8 cellular contexts compared by ENCODE assay signal in genomic region chr22:46152175-46152436, GRCh38. TPM values are rescaled to one million over a fixed set of nuclear protein-coding genes. Genes with fewer than 3 reads are reported as not detected.
DNase-seq lines count a peak whose midpoint lies in the region; ATAC-seq and TF ChIP-seq lines count a peak whose summit lies in the region.
"Not testable (repeated sequence)": the region's sequence is repeated elsewhere in the genome, so short reads cannot be mapped to it uniquely, and the experiment has no call there.

No MANE protein-coding gene starts in this region.

- not testable (repeated sequence) for H3K9me3 ChIP-seq in CD8-positive, alpha-beta memory T cell (ENCODE audit: low read length); OCI-LY1 (ENCODE audit: low read length); lower lobe of right lung; osteoblast (ENCODE audit: low read depth, low read length); subcutaneous abdominal adipose tissue (ENCODE audit: control insufficient read depth in 5 of 5, low read length in 5 of 5)

- H3K27ac Mint-ChIP-seq in CD8-positive, alpha-beta memory T cell = peak overlapping the region in 2 of 8 donors; percentile 77 to 84
- H3K27ac Mint-ChIP-seq in activated T-cell treated with anti-CD3 and anti-CD28 coated beads, Interleukin-2, amount 50 U/mL, for 72 hours; MCF 10A (ENCODE audit: low read depth, unreplicated experiment): not testable (repeated sequence)

- H4K20me1 ChIP-seq in OCI-LY1 (ENCODE audit: insufficient read depth, low read length) = not testable (repeated sequence)
- peaks cover 13% of the 10 kb centered on the region for H4K20me1 ChIP-seq in osteoblast (ENCODE audit: insufficient read depth, low read length)

- TF ChIP-seq CTCF in OCI-LY1 (IDR thresholded peaks at IDR 0.05; ENCODE audit: low read length); MCF 10A (IDR thresholded peaks at IDR 0.05; ENCODE audit: unreplicated experiment); foreskin fibroblast (IDR thresholded peaks at IDR 0.05; ENCODE audit: low read depth, low read length); lower lobe of right lung (IDR thresholded peaks at IDR 0.05); osteoblast (IDR thresholded peaks at IDR 0.05; ENCODE audit: extremely low read depth, low read depth, low read length): not testable (repeated sequence)

- peaks cover 5 to 29% (median 6%) of the 10 kb centered on the region in 3 donors for H3K36me3 Mint-ChIP-seq in CD8-positive, alpha-beta memory T cell
- H3K36me3 Mint-ChIP-seq in activated T-cell treated with anti-CD3 and anti-CD28 coated beads, Interleukin-2, amount 50 U/mL, for 72 hours (ENCODE audit: insufficient read depth in 2 of 2) = not testable (repeated sequence)
- H3K36me3 Mint-ChIP-seq in MCF 10A (ENCODE audit: insufficient read depth, unreplicated experiment) = peaks cover 15% of the 10 kb centered on the region

- peaks cover 19 to 26% (median 22%) of the 10 kb centered on the region in 3 donors for H3K4me1 Mint-ChIP-seq in CD8-positive, alpha-beta memory T cell
- peaks cover 12% of the 10 kb centered on the region for H3K4me1 Mint-ChIP-seq in activated T-cell treated with anti-CD3 and anti-CD28 coated beads, Interleukin-2, amount 50 U/mL, for 72 hours (ENCODE audit: low read depth)
- H3K4me1 Mint-ChIP-seq in MCF 10A (ENCODE audit: insufficient read depth, unreplicated experiment) = not testable (repeated sequence)

- H3K9ac ChIP-seq in OCI-LY1 (ENCODE audit: low read length) (peak overlapping the region; percentile 78; the same call in 1 of the 2 replicates), subcutaneous abdominal adipose tissue (ENCODE audit: low read length in 5 of 5) (peak overlapping the region in 1 of 5 donors; percentile 83)

- H3K27me3 ChIP-seq in CD8-positive, alpha-beta memory T cell (ENCODE audit: insufficient read depth, low read length, poor library complexity, severe bottlenecking); OCI-LY1 (ENCODE audit: insufficient read depth, low read length); lower lobe of right lung (ENCODE audit: low read depth); subcutaneous abdominal adipose tissue (ENCODE audit: control insufficient read depth in 5 of 5, insufficient read depth in 4 of 5, low read length in 5 of 5): not testable (repeated sequence)
- H3K27me3 ChIP-seq in osteoblast (ENCODE audit: insufficient read depth, low read length) = peaks cover 16% of the 10 kb centered on the region

- BruUV-seq in MCF 10A (replicated peaks; lab: Mats Ljungman, UMichigan) = TSS peak; percentile 34

- H3K36me3 ChIP-seq in CD8-positive, alpha-beta memory T cell (ENCODE audit: insufficient read depth, low read length) = not testable (repeated sequence)
- peaks cover 11% of the 10 kb centered on the region; the same call in 1 of the 2 replicates for H3K36me3 ChIP-seq in OCI-LY1 (ENCODE audit: insufficient read depth, low read length)
- peaks cover 15% of the 10 kb centered on the region for H3K36me3 ChIP-seq in lower lobe of right lung
- H3K36me3 ChIP-seq in osteoblast (ENCODE audit: insufficient read depth, low read length) = peaks cover 15% of the 10 kb centered on the region
- peaks cover 0 to 12% (median 4%) of the 10 kb centered on the region in 5 donors for H3K36me3 ChIP-seq in subcutaneous abdominal adipose tissue (ENCODE audit: control insufficient read depth in 5 of 5, insufficient read depth in 5 of 5, low read length in 5 of 5)

- H3K9me2 ChIP-seq in OCI-LY1 (ENCODE audit: low read depth, low read length) = not testable (repeated sequence)

- intact Hi-C loops in MCF 10A (cut with micrococcal nuclease); lower lobe of right lung (cut with DNase I): not testable (repeated sequence)

- POLR2A ChIA-PET in CD8-positive, alpha-beta memory T cell (lab: Charles Lee) = interaction anchor here (0.6 to 0.7 kb wide), 2 partner anchors 16 to 284 kb away, joined by 3 read pairs; no protein-coding TSS in a partner anchor
- POLR2A ChIA-PET in MCF 10A (lab: Yijun Ruan, JAX) = interaction anchor here (1.1 to 1.8 kb wide), 4 partner anchors 9 to 98 kb away, joined by 3 to 6 read pairs (median 4); partner anchors contain the start of gene CDPF1

- not testable (repeated sequence) for H3K79me2 ChIP-seq in OCI-LY1 (ENCODE audit: insufficient read depth, low read length)
- peaks cover 11% of the 10 kb centered on the region for H3K79me2 ChIP-seq in osteoblast (ENCODE audit: insufficient read depth, low read length)

- peak overlapping the region in 6 of 7 donors; percentile 34 to 91 (median 82) for H3K4me3 Mint-ChIP-seq in CD8-positive, alpha-beta memory T cell
- H3K4me3 Mint-ChIP-seq in activated T-cell treated with anti-CD3 and anti-CD28 coated beads, Interleukin-2, amount 50 U/mL, for 72 hours = peak overlapping the region; percentile 85 to 88
- H3K4me3 Mint-ChIP-seq in MCF 10A (ENCODE audit: unreplicated experiment) = peak overlapping the region; percentile 70

- H3K27me3 Mint-ChIP-seq in CD8-positive, alpha-beta memory T cell; MCF 10A (ENCODE audit: insufficient read depth, unreplicated experiment): not testable (repeated sequence)
- H3K27me3 Mint-ChIP-seq in activated T-cell treated with anti-CD3 and anti-CD28 coated beads, Interleukin-2, amount 50 U/mL, for 72 hours (ENCODE audit: low read depth) = peaks cover 21% of the 10 kb centered on the region

- H3K4me1 ChIP-seq in CD8-positive, alpha-beta memory T cell (ENCODE audit: insufficient read depth, low read length) = peaks cover 18% of the 10 kb centered on the region
- H3K4me1 ChIP-seq in OCI-LY1 (ENCODE audit: insufficient read depth, low read length, severe bottlenecking) (peaks cover 23% of the 10 kb centered on the region), lower lobe of right lung (peaks cover 29% of the 10 kb centered on the region), subcutaneous abdominal adipose tissue (ENCODE audit: control insufficient read depth in 5 of 5, insufficient read depth in 5 of 5, low read length in 5 of 5) (peaks cover 11 to 57% (median 49%) of the 10 kb centered on the region in 5 donors)
- H3K4me1 ChIP-seq in osteoblast (ENCODE audit: insufficient read depth, low read length) = not testable (repeated sequence)

- not testable (repeated sequence) for H3K4me3 ChIP-seq in CD8-positive, alpha-beta memory T cell (ENCODE audit: low read length); osteoblast (ENCODE audit: insufficient read depth, low read length)
- H3K4me3 ChIP-seq in OCI-LY1 (ENCODE audit: low read depth, low read length, poor library complexity, severe bottlenecking) (peak overlapping the region; percentile 87), foreskin fibroblast (ENCODE audit: low read depth in 1 of 2, low read length in 2 of 2) (peak overlapping the region; percentile 83 to 90), lower lobe of right lung (peak overlapping the region; percentile 96), subcutaneous abdominal adipose tissue (ENCODE audit: low read depth in 1 of 5, low read length in 5 of 5) (peak overlapping the region in 3 of 5 donors; percentile 51 to 76 (median 70))

- not testable (repeated sequence) for DNase-seq in CD8-positive, alpha-beta memory T cell; activated T-cell treated with anti-CD3 and anti-CD28 coated beads, Interleukin-2, amount 50 U/mL, for 72 hours; MCF 10A (ENCODE audit: unreplicated experiment); foreskin fibroblast; lower lobe of right lung; osteoblast (ENCODE audit: insufficient read length, low spot score, missing footprints)

- not testable (repeated sequence) for H3K9me3 Mint-ChIP-seq in CD8-positive, alpha-beta memory T cell; activated T-cell treated with anti-CD3 and anti-CD28 coated beads, Interleukin-2, amount 50 U/mL, for 72 hours; MCF 10A (ENCODE audit: unreplicated experiment)

- peak overlapping the region; percentile 98 for H3K4me2 ChIP-seq in OCI-LY1 (ENCODE audit: low read length)
- H3K4me2 ChIP-seq in osteoblast (ENCODE audit: insufficient read depth, low read length) = peak overlapping the region; percentile 83

- CTCF ChIA-PET in CD8-positive, alpha-beta memory T cell (lab: Charles Lee) = interaction anchor here (1.5 kb wide), 1 partner anchor 96 kb away, joined by 4 read pairs; no protein-coding TSS in a partner anchor
- CTCF ChIA-PET in MCF 10A (lab: Yijun Ruan, JAX) = interaction anchor here (0.7 to 1.2 kb wide), 4 partner anchors 9 to 144 kb away, joined by 3 to 5 read pairs (median 3); no protein-coding TSS in a partner anchor

- ATAC-seq in activated T-cell treated with anti-CD3 and anti-CD28 coated beads, Interleukin-2, amount 50 U/mL, for 72 hours (replicated peaks in 1 of 2); lower lobe of right lung: not testable (repeated sequence)

- not testable (repeated sequence) for H3F3A ChIP-seq in OCI-LY1 (ENCODE audit: insufficient read depth, low read length)

- not testable (repeated sequence) for H2AFZ ChIP-seq in OCI-LY1 (ENCODE audit: low read length); osteoblast (ENCODE audit: low read length)

- not testable (repeated sequence) for H3K27ac ChIP-seq in CD8-positive, alpha-beta memory T cell (ENCODE audit: low read depth, low read length); osteoblast (ENCODE audit: low read depth, low read length); subcutaneous abdominal adipose tissue (ENCODE audit: low read depth, low read length)
- H3K27ac ChIP-seq in OCI-LY1 (ENCODE audit: low read depth, low read length, poor library complexity, severe bottlenecking) (peak overlapping the region; percentile 78), lower lobe of right lung (peak overlapping the region; percentile 80)

RNA-seq across cellular contexts. Expression of gene PPARA, which starts 1.8 kb away (rescaled TPM):
- 10 to 100 TPM; 11.2 to 12.9 TPM for total RNA-seq in CD8-positive, alpha-beta memory T cell
- 10.1 TPM for polyA plus RNA-seq in CD8-positive, alpha-beta memory T cell
- total RNA-seq in activated T-cell treated with anti-CD3 and anti-CD28 coated beads, Interleukin-2, amount 50 U/mL, for 72 hours = 10 to 100 TPM; 14.8 to 16.6 TPM
- total RNA-seq in MCF 10A (2022) (8.0 and 10.1 TPM in 2 replicates), lower lobe of right lung (20.5 TPM), osteoblast (21.8 and 22.1 TPM in 2 replicates)
